10 cellular contexts compared by ENCODE assay signal in the genomic region with DNA sequence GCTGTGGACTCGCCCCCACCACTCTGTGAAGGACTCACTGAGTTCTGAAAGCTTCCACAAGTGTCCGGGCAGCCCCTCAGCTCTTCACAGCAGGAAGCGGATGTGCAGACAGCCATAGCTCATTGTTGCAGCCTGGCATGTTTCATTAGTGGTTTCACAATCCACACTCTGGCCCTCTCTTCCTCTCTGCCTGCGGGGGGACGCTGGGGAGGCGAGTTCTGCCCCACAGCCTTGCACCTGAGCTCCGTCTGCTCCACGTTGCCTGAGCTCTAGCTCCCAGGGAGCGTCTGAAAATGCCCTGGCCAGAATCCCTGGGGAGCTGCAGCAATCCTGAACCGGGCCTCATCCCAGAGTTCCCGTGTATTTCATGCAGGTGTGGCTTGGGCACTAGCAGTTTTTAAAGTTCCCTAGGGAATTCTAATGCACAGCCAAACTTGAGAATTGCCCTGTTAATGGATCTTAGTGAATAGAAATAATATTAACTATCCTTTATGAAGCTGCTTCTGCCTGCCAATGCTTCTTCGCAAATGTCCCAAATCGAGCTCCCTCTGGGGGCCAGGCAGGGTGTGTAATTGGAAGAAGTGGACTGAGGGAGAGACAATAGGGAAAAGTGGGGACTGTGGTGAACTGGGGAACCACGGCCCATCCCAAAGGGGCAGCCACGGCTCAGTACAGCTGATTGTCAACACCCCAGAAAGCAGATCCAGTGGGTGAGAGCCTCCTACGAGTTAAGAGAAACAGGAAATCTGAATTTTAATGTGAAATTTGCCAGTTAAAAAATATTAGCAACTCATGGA. TPM values are rescaled to one million over a fixed set of nuclear protein-coding genes. Genes with fewer than 3 reads are reported as not detected.
DNase-seq lines count a peak whose midpoint lies in the region; ATAC-seq and TF ChIP-seq lines count a peak whose summit lies in the region.
"Had no signal": no experiment of that assay in that cellular context is flagged by ENCODE, and none has a peak within 500 bp of the region (broad histone marks: within the 10 kb centered on the region; RNA-seq: fewer than 3 reads in every experiment).

No MANE protein-coding gene starts in this region.

- no peaks in the 10 kb centered on the region for H3K9me3 Mint-ChIP-seq in activated CD8-positive, alpha-beta T cell treated with anti-CD3 and anti-CD28 coated beads, Interleukin-2, amount 10 ng/mL, durations not matched to agents 7 days and 5 days (ENCODE audit: insufficient read depth)

- POLR2A ChIA-PET in activated CD8-positive, alpha-beta T cell treated with anti-CD3 and anti-CD28 coated beads, Interleukin-2, amount 10 ng/mL, durations not matched to agents 7 days and 5 days (lab: Charles Lee): interaction anchor here (1.4 kb wide), 1 partner anchor 81 kb away, joined by 4 read pairs; no protein-coding TSS in a partner anchor

- no peak overlapping the region for H3K4me3 Mint-ChIP-seq in activated CD8-positive, alpha-beta T cell treated with anti-CD3 and anti-CD28 coated beads, Interleukin-2, amount 10 ng/mL, durations not matched to agents 7 days and 5 days

- H3K36me3 ChIP-seq in GM06990 (ENCODE audit: control insufficient read depth, insufficient read depth, low read length) (no peaks in the 10 kb centered on the region), lung (ENCODE audit: control insufficient read depth in 2 of 2, insufficient read depth in 2 of 2, low read length in 2 of 2) (no peaks in the 10 kb centered on the region)
- H3K36me3 ChIP-seq: heart left ventricle had no signal

- no peak overlapping the region for H3K4me3 ChIP-seq in GM06990 (replicated peaks; ENCODE audit: low read depth, low read length)
- H3K4me3 ChIP-seq in lung: no peak overlapping the region
- H3K4me3 ChIP-seq: heart left ventricle, SK-N-MC had no signal

- peak overlapping the region in 1 of 2 donors; percentile 38 for H3K27ac ChIP-seq in lung (ENCODE audit: low read depth in 1 of 2, low read length in 1 of 2)
- H3K27ac ChIP-seq: SK-N-MC had no signal

- no peaks in the 10 kb centered on the region for H3K9me3 ChIP-seq in lung (ENCODE audit: control insufficient read depth in 2 of 2, insufficient read depth in 1 of 2, low read length in 1 of 2)
- H3K9me3 ChIP-seq: heart left ventricle had no signal

- no peaks in the 10 kb centered on the region for H3K4me1 ChIP-seq in lung (ENCODE audit: control insufficient read depth in 2 of 2, insufficient read depth in 2 of 2, low read length in 2 of 2)

- H3K27ac Mint-ChIP-seq in activated CD8-positive, alpha-beta T cell treated with anti-CD3 and anti-CD28 coated beads, Interleukin-2, amount 10 ng/mL, durations not matched to agents 7 days and 5 days: peak overlapping the region; percentile 67

- peak; percentile 56 for ATAC-seq in GM19397 (IDR thresholded peaks at IDR 0.05; ENCODE audit: unreplicated experiment)
- ATAC-seq in HG03565 (IDR thresholded peaks at IDR 0.05; ENCODE audit: unreplicated experiment): peak; percentile 48
- ATAC-seq in activated CD8-positive, alpha-beta T cell treated with anti-CD3 and anti-CD28 coated beads, Interleukin-2, amount 10 ng/mL, durations not matched to agents 7 days and 5 days: peak; percentile 78
- ATAC-seq in lung (ENCODE audit: insufficient read depth, low FRiP score): peak; percentile 47
- ATAC-seq in HG02938 (IDR thresholded peaks at IDR 0.05; ENCODE audit: unreplicated experiment): no peak

- CTCF ChIA-PET in activated CD8-positive, alpha-beta T cell treated with anti-CD3 and anti-CD28 coated beads, Interleukin-2, amount 10 ng/mL, durations not matched to agents 7 days and 5 days (lab: Charles Lee): interaction anchor here (0.6 to 2.9 kb wide), 7 partner anchors 20 to 999 kb away, joined by 3 to 17 read pairs (median 6); no protein-coding TSS in a partner anchor

- TF ChIP-seq CTCF in GM06990 (IDR thresholded peaks at IDR 0.05; ENCODE audit: insufficient read depth, low read length, poor library complexity, severe bottlenecking): peak; percentile 1
- no peak for TF ChIP-seq CTCF in lung (IDR thresholded peaks at IDR 0.05; ENCODE audit: control extremely low read depth, extremely low read depth)

- H3K27me3 ChIP-seq in GM06990 (replicated peaks; ENCODE audit: control insufficient read depth, insufficient read depth, low read length): no peaks in the 10 kb centered on the region
- no peaks in the 10 kb centered on the region for H3K27me3 ChIP-seq in lung (ENCODE audit: control insufficient read depth, insufficient read depth)

- 15 to 28% methylated on average over 15 to 16 of the region's 16 CpGs for WGBS in lung, 2 donors

- no peaks in the 10 kb centered on the region for H3K36me3 Mint-ChIP-seq in activated CD8-positive, alpha-beta T cell treated with anti-CD3 and anti-CD28 coated beads, Interleukin-2, amount 10 ng/mL, durations not matched to agents 7 days and 5 days (ENCODE audit: low read depth)

- DNase-seq in GM06990 (ENCODE audit: extremely low read depth, insufficient read length) (peak; percentile 76), lung (ENCODE audit: low spot score) (peak; percentile 47), NCI-H128 (lab: John Stamatoyannopoulos, UW; ENCODE audit: unreplicated experiment) (no peak), globus pallidus (ENCODE audit: low spot score) (no peak)
- peak; percentile 66 for DNase-seq in activated CD8-positive, alpha-beta T cell treated with anti-CD3 and anti-CD28 coated beads, Interleukin-2, amount 10 ng/mL, durations not matched to agents 7 days and 5 days

- peaks cover 4% of the 10 kb centered on the region for H3K27me3 Mint-ChIP-seq in activated CD8-positive, alpha-beta T cell treated with anti-CD3 and anti-CD28 coated beads, Interleukin-2, amount 10 ng/mL, durations not matched to agents 7 days and 5 days (ENCODE audit: low read depth)

- H3K4me1 Mint-ChIP-seq in activated CD8-positive, alpha-beta T cell treated with anti-CD3 and anti-CD28 coated beads, Interleukin-2, amount 10 ng/mL, durations not matched to agents 7 days and 5 days (ENCODE audit: low read depth): peaks cover 34% of the 10 kb centered on the region

RNA-seq across cellular contexts. Expression of gene CTCFL, which starts 51.5 kb away (rescaled TPM):
- not detected for total RNA-seq in activated CD8-positive, alpha-beta T cell treated with anti-CD3 and anti-CD28 coated beads, Interleukin-2, amount 10 ng/mL, durations not matched to agents 7 days and 5 days
- total RNA-seq in lung: not detected
- under 1 TPM in 1 of 2 donors, not detected in 1; 0.02 TPM for polyA plus RNA-seq in lung
- total RNA-seq: heart left ventricle had no signal
- polyA plus RNA-seq: heart left ventricle had no signal

Comparison
In these comparisons a context has a peak if more than half of its experiments do, and no peak if none do; other contexts are left out.
1. DNase-seq: peak in GM06990 (single experiment), activated CD8-positive, alpha-beta T cell treated with anti-CD3 and anti-CD28 coated beads, Interleukin-2, amount 10 ng/mL, durations not matched to agents 7 days and 5 days (single experiment) and lung (single experiment); none in NCI-H128 (single experiment) and globus pallidus (single experiment).